Comparison of ENCODE assay signal across 14 cellular contexts in the genomic region with DNA sequence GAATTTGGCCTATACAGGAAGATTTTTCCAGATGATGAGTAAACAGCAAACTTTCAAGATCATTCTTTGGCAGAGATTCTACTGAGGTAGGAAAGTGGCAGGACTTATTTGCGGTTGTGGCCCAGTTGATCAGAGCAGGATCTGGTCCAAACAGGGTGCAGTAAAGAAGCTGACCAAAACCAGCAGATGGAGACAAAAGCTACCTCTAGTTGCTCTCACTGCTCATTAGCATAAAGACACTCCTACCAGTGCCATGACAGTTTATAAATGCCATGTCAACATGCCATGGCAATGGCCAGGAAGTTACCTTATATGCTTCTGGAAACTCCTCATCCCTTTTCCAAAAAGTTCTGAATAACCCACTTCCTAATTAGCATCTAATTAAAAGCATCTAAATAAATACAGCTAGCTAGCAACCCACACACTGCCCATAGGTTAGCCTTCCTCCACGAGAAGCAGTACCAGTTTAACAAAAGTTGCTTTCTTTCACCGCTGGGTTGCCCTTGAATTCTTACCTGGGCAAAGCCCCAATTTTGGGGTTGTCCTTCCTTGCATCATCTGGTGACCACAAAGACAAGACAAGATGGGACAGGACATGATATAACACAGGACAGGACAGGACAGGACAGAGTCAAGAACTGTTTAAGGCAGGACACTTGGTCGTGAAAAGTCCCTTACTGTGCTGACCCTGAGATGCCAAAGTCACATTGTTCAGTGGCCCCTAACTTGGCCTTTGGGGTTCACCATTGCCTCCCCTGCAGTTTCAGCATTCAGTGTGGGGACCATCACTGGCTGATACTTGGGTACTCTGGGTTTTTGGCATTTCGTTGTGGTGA. TPM values are rescaled to one million over a fixed set of nuclear protein-coding genes. Genes with fewer than 3 reads are reported as not detected.
DNase-seq lines count a peak whose midpoint lies in the region; ATAC-seq and TF ChIP-seq lines count a peak whose summit lies in the region.
"Not testable (repeated sequence)": the region's sequence is repeated elsewhere in the genome, so short reads cannot be mapped to it uniquely, and the experiment has no call there.
"Had no signal": no experiment of that assay in that cellular context is flagged by ENCODE, and none has a peak within 500 bp of the region (broad histone marks: within the 10 kb centered on the region; RNA-seq: fewer than 3 reads in every experiment).

No MANE protein-coding gene starts in this region.

- not testable (repeated sequence) for H3K9me3 ChIP-seq in CD8-positive, alpha-beta T cell (ENCODE audit: low read length); SK-N-SH; lower lobe of right lung

- not testable (repeated sequence) for H3K79me2 ChIP-seq in SK-N-SH (ENCODE audit: insufficient read depth)

- H3K36me3 Mint-ChIP-seq in CD8-positive, alpha-beta T cell; activated T-helper 17 cell treated with anti-CD3 and anti-CD28 coated beads, Interleukin-2, amount 50 U/mL, for 72 hours (ENCODE audit: low read depth); effector memory CD8-positive, alpha-beta T cell (ENCODE audit: insufficient read depth): not testable (repeated sequence)

- H3F3A ChIP-seq in SK-N-SH (replicated peaks; ENCODE audit: insufficient read depth): not testable (repeated sequence)

- H3K4me1 Mint-ChIP-seq in CD8-positive, alpha-beta T cell (ENCODE audit: low read depth); activated T-helper 17 cell treated with anti-CD3 and anti-CD28 coated beads, Interleukin-2, amount 50 U/mL, for 72 hours; effector memory CD8-positive, alpha-beta T cell (ENCODE audit: low read depth in 2 of 2): not testable (repeated sequence)

- TF ChIP-seq CTCF in CD8-positive, alpha-beta T cell (IDR thresholded peaks at IDR 0.05); lower lobe of right lung (IDR thresholded peaks at IDR 0.05): not testable (repeated sequence)
- peak; percentile 37 for TF ChIP-seq CTCF in SK-N-SH (IDR thresholded peaks at IDR 0.05)

- not testable (repeated sequence) for H3K9me2 ChIP-seq in SK-N-SH

- H3K4me3 ChIP-seq in CD8-positive, alpha-beta T cell (ENCODE audit: low read depth, low read length); SK-N-SH (ENCODE audit: low read depth in 2 of 2, low read length in 1 of 2); lower lobe of right lung: not testable (repeated sequence)

- DNase-seq in CD8-positive, alpha-beta T cell; SK-N-SH; lower lobe of right lung; stimulated activated naive CD8-positive, alpha-beta T cell treated with anti-CD3 and anti-CD28 coated beads, Interleukin-15, Interleukin-2, amounts not matched to agents 100 U/mL and 50 U/mL, for 24 hours: not testable (repeated sequence)
- peak in 1 of 3 experiments; percentile 4 for DNase-seq in effector memory CD8-positive, alpha-beta T cell

- H3K9ac ChIP-seq in SK-N-SH: not testable (repeated sequence)

- H4K20me1 ChIP-seq in SK-N-SH (ENCODE audit: insufficient read depth): not testable (repeated sequence)

- POLR2A ChIA-PET in CD8-positive, alpha-beta T cell (lab: Charles Lee); SK-N-SH (lab: Yijun Ruan, JAX): not testable (repeated sequence)

- not testable (repeated sequence) for H2AFZ ChIP-seq in SK-N-SH (ENCODE audit: low read depth)

- 91% methylated on average over 3 of the region's 5 CpGs for whole genome bisulfite sequencing in SK-N-SH (ENCODE audit: low lambda C conversion rate)

- H3K4me3 Mint-ChIP-seq in CD8-positive, alpha-beta T cell; activated T-helper 17 cell treated with anti-CD3 and anti-CD28 coated beads, Interleukin-2, amount 50 U/mL, for 72 hours; effector memory CD8-positive, alpha-beta T cell: not testable (repeated sequence)

- TF ChIP-seq RAD21 in SK-N-SH (IDR thresholded peaks at IDR 0.05; ENCODE audit: low read length): not testable (repeated sequence)

- not testable (repeated sequence) for H3K27ac ChIP-seq in CD8-positive, alpha-beta T cell (ENCODE audit: low read depth, low read length); SK-N-SH (ENCODE audit: low read depth in 2 of 2, low read length in 1 of 2); lower lobe of right lung

- not testable (repeated sequence) for H3K36me3 ChIP-seq in CD8-positive, alpha-beta T cell (ENCODE audit: insufficient read depth, low read length); SK-N-SH (replicated peaks in 1 of 2; ENCODE audit: control insufficient read depth in 1 of 2, insufficient read depth in 2 of 2, low read length in 1 of 2); lower lobe of right lung

- peak; percentile 98 for ATAC-seq in CD8-positive, alpha-beta T cell
- ATAC-seq in GM21390 (IDR thresholded peaks at IDR 0.05; ENCODE audit: unreplicated experiment) (peak; percentile 61), HG03378 (IDR thresholded peaks at IDR 0.05; ENCODE audit: unreplicated experiment) (peak; percentile 62), lower lobe of right lung (peak; percentile 85 to 93)
- ATAC-seq in activated T-helper 17 cell treated with anti-CD3 and anti-CD28 coated beads, Interleukin-2, amount 50 U/mL, for 72 hours (replicated peaks): peak; percentile 97
- ATAC-seq in effector memory CD8-positive, alpha-beta T cell (replicated peaks): peak; percentile 99
- peak; percentile 83 for ATAC-seq in stimulated activated naive CD8-positive, alpha-beta T cell treated with anti-CD3 and anti-CD28 coated beads, Interleukin-15, Interleukin-2, amounts not matched to agents 100 U/mL and 50 U/mL, for 24 hours

- CTCF ChIA-PET in CD8-positive, alpha-beta T cell (lab: Charles Lee); SK-N-SH (lab: Yijun Ruan, JAX): not testable (repeated sequence)

- not testable (repeated sequence) for H3K9me3 Mint-ChIP-seq in CD8-positive, alpha-beta T cell; activated T-helper 17 cell treated with anti-CD3 and anti-CD28 coated beads, Interleukin-2, amount 50 U/mL, for 72 hours; effector memory CD8-positive, alpha-beta T cell

- intact Hi-C loops in CD8-positive, alpha-beta T cell (cut with DNase I, micrococcal nuclease); lower lobe of right lung (cut with DNase I): not testable (repeated sequence)

- H3K27ac Mint-ChIP-seq in CD8-positive, alpha-beta T cell: peak overlapping the region; percentile 55
- H3K27ac Mint-ChIP-seq in activated T-helper 17 cell treated with anti-CD3 and anti-CD28 coated beads, Interleukin-2, amount 50 U/mL, for 72 hours: not testable (repeated sequence)
- peak overlapping the region in 1 of 2 donors; percentile 49 for H3K27ac Mint-ChIP-seq in effector memory CD8-positive, alpha-beta T cell

- H3K27me3 Mint-ChIP-seq in CD8-positive, alpha-beta T cell (ENCODE audit: low read depth); activated T-helper 17 cell treated with anti-CD3 and anti-CD28 coated beads, Interleukin-2, amount 50 U/mL, for 72 hours; effector memory CD8-positive, alpha-beta T cell: not testable (repeated sequence)

- not testable (repeated sequence) for H3K4me2 ChIP-seq in SK-N-SH

- H3K4me1 ChIP-seq in CD8-positive, alpha-beta T cell (ENCODE audit: insufficient read depth, low read length); SK-N-SH (ENCODE audit: control insufficient read depth in 1 of 2, insufficient read depth in 2 of 2, low read depth in 1 of 2, low read length in 1 of 2); lower lobe of right lung: not testable (repeated sequence)

- H3K27me3 ChIP-seq in CD8-positive, alpha-beta T cell (ENCODE audit: insufficient read depth, low read length); SK-N-SH (ENCODE audit: insufficient read depth); lower lobe of right lung (ENCODE audit: low read depth): not testable (repeated sequence)

- not testable (repeated sequence) for TF ChIP-seq EP300 in SK-N-SH (IDR thresholded peaks at IDR 0.05; ENCODE audit: borderline replicate concordance in 1 of 2, low read depth in 1 of 2, low read length in 1 of 2)

RNA-seq across cellular contexts. Expression of gene PPIAL4D, which starts 59.2 kb away (rescaled TPM):
- total RNA-seq in CD8-positive, alpha-beta T cell: not detected
- polyA plus RNA-seq in SK-N-SH (2012; rRNA removed): not detected in 2 replicates
- polyA plus RNA-seq in SK-N-SH (2012; cell fraction: cytosol; rRNA removed): 0.09 and 0.12 TPM in 2 replicates
- polyA plus RNA-seq in SK-N-SH (2012; cell fraction: nucleus; rRNA removed): not detected in 2 replicates
- not detected for total RNA-seq in activated T-helper 17 cell treated with anti-CD3 and anti-CD28 coated beads, Interleukin-2, amount 50 U/mL, for 72 hours
- not detected for total RNA-seq in lower lobe of right lung
- total RNA-seq: cardiac septum, hepatocyte, HFFc6, sigmoid colon, testis had no signal
- polyA plus RNA-seq: AG04450, hepatocyte, sigmoid colon had no signal
